In genomic region chr1:107252271-107252670, GRCh38 we compare ENCODE assay signal across 14 cellular contexts.
A peak's percentile ranks its signal among the peaks of the same experiment; 100 is the strongest.
DNase-seq lines count a peak whose midpoint lies in the region; ATAC-seq and TF ChIP-seq lines count a peak whose summit lies in the region.
"Had no signal": no experiment of that assay in that cellular context is flagged by ENCODE, and none has a peak within 500 bp of the region (broad histone marks: within the 10 kb centered on the region; RNA-seq: fewer than 3 reads in every experiment).

No MANE protein-coding gene starts in this region.

- peak overlapping the region; percentile 5 for H3K4me3 Mint-ChIP-seq in activated B cell treated with CpG ODN at 0.5 μM for 24 hours
- H3K4me3 Mint-ChIP-seq: CD8-positive, alpha-beta T cell had no signal

- H3K36me3 Mint-ChIP-seq in activated B cell treated with CpG ODN at 0.5 μM for 24 hours (ENCODE audit: low read depth): no peaks in the 10 kb centered on the region
- H3K36me3 Mint-ChIP-seq: CD8-positive, alpha-beta T cell had no signal

- DNase-seq in activated B cell treated with CpG ODN at 0.5 μM for 24 hours: no peak
- no peak for DNase-seq in NOMO-1 (lab: John Stamatoyannopoulos, UW; ENCODE audit: unreplicated experiment in 2 of 2)
- no peak for DNase-seq in NCI-H1417 treated with DMSO at 0.1 percent for 48 hours (lab: John Stamatoyannopoulos, UW)
- no peak for DNase-seq in middle frontal gyrus (ENCODE audit: extremely low spot score, low spot score)
- DNase-seq: BE2C; CD8-positive, alpha-beta T cell; NCI-H1417; NCI-H1930; NCI-H526 treated with DMSO at 0.1 percent for 48 hours; PC-9; SW 1271 had no signal

- no peaks in the 10 kb centered on the region for H3K9me3 Mint-ChIP-seq in activated B cell treated with CpG ODN at 0.5 μM for 24 hours
- H3K9me3 Mint-ChIP-seq: CD8-positive, alpha-beta T cell had no signal

- peak; percentile 52 for ATAC-seq in GM19397 (IDR thresholded peaks at IDR 0.05; ENCODE audit: unreplicated experiment)
- ATAC-seq in HG03196 (IDR thresholded peaks at IDR 0.05; ENCODE audit: unreplicated experiment): peak; percentile 42
- ATAC-seq in activated B cell treated with CpG ODN at 0.5 μM for 24 hours (ENCODE audit: low read depth): peak; percentile 77
- ATAC-seq in GM21526 (IDR thresholded peaks at IDR 0.05; ENCODE audit: low FRiP score, unreplicated experiment): no peak
- ATAC-seq: CD8-positive, alpha-beta T cell had no signal

- H3K4me1 Mint-ChIP-seq in activated B cell treated with CpG ODN at 0.5 μM for 24 hours: peaks cover 60% of the 10 kb centered on the region

- TF ChIP-seq CTCF in activated B cell treated with CpG ODN at 0.5 μM for 24 hours (IDR thresholded peaks at IDR 0.05): no peak

- H3K27me3 Mint-ChIP-seq in activated B cell treated with CpG ODN at 0.5 μM for 24 hours: no peaks in the 10 kb centered on the region

- intact Hi-C loops in activated B cell treated with CpG ODN at 0.5 μM for 24 hours (cut with micrococcal nuclease): loop anchor here (5.0 kb wide), 1 partner anchor 110 kb away; no protein-coding TSS in a partner anchor

- peak overlapping the region; percentile 67 for H3K27ac Mint-ChIP-seq in activated B cell treated with CpG ODN at 0.5 μM for 24 hours
- H3K27ac Mint-ChIP-seq: CD8-positive, alpha-beta T cell had no signal

- CTCF ChIA-PET in activated B cell treated with CpG ODN at 0.5 μM for 24 hours (lab: Charles Lee): interaction anchor here (0.6 to 1.9 kb wide), 3 partner anchors 55 to 278 kb away, joined by 3 to 7 read pairs (median 3); no protein-coding TSS in a partner anchor

- POLR2A ChIA-PET in activated B cell treated with CpG ODN at 0.5 μM for 24 hours (lab: Charles Lee): no interaction called here
